In the genomic region with DNA sequence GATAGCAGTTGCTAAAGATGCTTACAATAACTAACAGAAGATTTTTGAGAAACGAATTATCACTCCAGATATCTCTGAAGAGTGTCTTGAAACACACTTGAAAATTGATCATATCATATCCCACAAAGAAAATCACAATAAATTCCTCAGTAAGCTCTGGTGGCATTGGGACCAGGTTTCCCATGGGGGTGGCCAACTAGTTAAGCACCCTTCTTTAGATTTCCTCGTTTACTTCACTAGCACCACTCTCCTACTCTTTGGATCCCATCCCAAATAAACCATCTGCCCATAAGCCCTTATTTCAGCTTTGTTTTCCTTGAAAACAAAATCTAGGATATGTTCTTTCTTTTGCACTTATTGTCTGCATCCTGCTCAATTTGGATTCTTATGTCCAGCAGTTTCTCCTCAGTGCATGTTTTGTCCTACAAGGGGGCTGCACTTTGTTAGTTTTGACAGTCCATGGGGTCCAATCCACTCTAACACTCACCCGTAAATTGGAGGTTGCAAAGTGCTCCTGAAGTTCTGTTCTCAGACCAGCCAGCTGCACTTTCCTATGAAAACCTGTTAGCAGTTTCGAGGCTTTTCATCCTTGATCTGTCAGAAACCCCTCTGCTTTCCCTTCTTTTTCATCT, we compare ENCODE assay signal across 36 cellular contexts. TPM values are rescaled to one million over a fixed set of nuclear protein-coding genes. Genes with fewer than 3 reads are reported as not detected.
"Had no signal": no experiment of that assay in that cellular context is flagged by ENCODE, and none has a peak within 500 bp of the region (broad histone marks: within the 10 kb centered on the region; RNA-seq: fewer than 3 reads in every experiment).

No MANE protein-coding gene starts in this region.

- FAIRE-seq: colon had no signal

- H3K4me1 Mint-ChIP-seq: activated CD4-positive, alpha-beta T cell treated with anti-CD3 and anti-CD28 coated beads for 36 hours; activated CD4-positive, alpha-beta T cell treated with anti-CD3 and anti-CD28 coated beads, Interleukin-2, amount 10 ng/mL, durations not matched to agents 24 days and 14 days; activated CD8-positive, alpha-beta memory T cell treated with anti-CD3 and anti-CD28 coated beads, Interleukin-2, amount 10 ng/mL, durations not matched to agents 7 days and 5 days; activated naive CD4-positive, alpha-beta T cell treated with anti-CD3 and anti-CD28 coated beads, Interleukin-2, amount 50 U/mL, for 24 hours; activated naive CD8-positive, alpha-beta T cell treated with anti-CD3 and anti-CD28 coated beads for 36 hours; activated naive CD8-positive, alpha-beta T cell treated with anti-CD3 and anti-CD28 coated beads, Interleukin-2, amount 50 U/mL, for 24 hours had no signal

- H3K9me3 Mint-ChIP-seq: activated CD4-positive, alpha-beta memory T cell treated with anti-CD3 and anti-CD28 coated beads for 36 hours; activated CD4-positive, alpha-beta T cell treated with anti-CD3 and anti-CD28 coated beads, Interleukin-2, amount 10 ng/mL, durations not matched to agents 24 days and 14 days; activated naive CD4-positive, alpha-beta T cell treated with anti-CD3 and anti-CD28 coated beads for 36 hours; activated naive CD4-positive, alpha-beta T cell treated with anti-CD3 and anti-CD28 coated beads, Interleukin-2, amount 50 U/mL, for 24 hours; activated naive CD8-positive, alpha-beta T cell treated with anti-CD3 and anti-CD28 coated beads for 36 hours; activated naive CD8-positive, alpha-beta T cell treated with anti-CD3 and anti-CD28 coated beads, Interleukin-2, amount 50 U/mL, for 24 hours; activated T-helper 1 cell treated with anti-CD3 and anti-CD28 coated beads, Interleukin-12 subunit alpha, Interleukin-12 subunit beta, Interleukin-2, Interleukin-4 antibody, amounts not matched to agents 30 ng/mL and 10 ng/mL and 1 ng/mL, durations not matched to agents 14 hours and 24 hours and 36 hours; activated T-helper 2 cell treated with anti-CD3 and anti-CD28 coated beads, Interferon-gamma antibody, Interleukin-2, Interleukin-4, amounts not matched to agents 10 μg/mL and 5 μg/mL and 100 μg/mL, durations not matched to agents 14 hours and 24 hours and 36 hours; effector memory CD8-positive, alpha-beta T cell; T-helper 2 cell treated with Interferon-gamma antibody and Interleukin-4, amounts not matched to agents 5 μg/mL and 100 μg/mL, for 36 hours had no signal

- H3K27me3 ChIP-seq: body of pancreas, gastroesophageal sphincter had no signal

- H3K27ac Mint-ChIP-seq: activated CD4-positive, alpha-beta memory T cell treated with anti-CD3 and anti-CD28 coated beads for 36 hours; activated CD4-positive, alpha-beta T cell treated with anti-CD3 and anti-CD28 coated beads for 36 hours; activated CD4-positive, alpha-beta T cell treated with anti-CD3 and anti-CD28 coated beads, Interleukin-2, amount 10 ng/mL, durations not matched to agents 24 days and 14 days; activated CD8-positive, alpha-beta memory T cell treated with anti-CD3 and anti-CD28 coated beads, Interleukin-2, amount 10 ng/mL, durations not matched to agents 7 days and 5 days; activated CD8-positive, alpha-beta T cell treated with anti-CD3 and anti-CD28 coated beads, Interleukin-2, amount 10 ng/mL, durations not matched to agents 7 days and 5 days; activated naive CD4-positive, alpha-beta T cell treated with anti-CD3 and anti-CD28 coated beads for 36 hours; activated naive CD4-positive, alpha-beta T cell treated with anti-CD3 and anti-CD28 coated beads, Interleukin-2, amount 50 U/mL, for 24 hours; activated naive CD8-positive, alpha-beta T cell treated with anti-CD3 and anti-CD28 coated beads for 36 hours; activated naive CD8-positive, alpha-beta T cell treated with anti-CD3 and anti-CD28 coated beads, Interleukin-2, amount 50 U/mL, for 24 hours; activated T-helper 1 cell treated with anti-CD3 and anti-CD28 coated beads, Interleukin-12 subunit alpha, Interleukin-12 subunit beta, Interleukin-2, Interleukin-4 antibody, amounts not matched to agents 30 ng/mL and 10 ng/mL and 1 ng/mL, durations not matched to agents 14 hours and 24 hours and 36 hours; activated T-helper 2 cell treated with anti-CD3 and anti-CD28 coated beads, Interferon-gamma antibody, Interleukin-2, Interleukin-4, amounts not matched to agents 10 μg/mL and 5 μg/mL and 100 μg/mL, durations not matched to agents 14 hours and 24 hours and 36 hours; effector memory CD8-positive, alpha-beta T cell; T-helper 2 cell treated with Interferon-gamma antibody and Interleukin-4, amounts not matched to agents 5 μg/mL and 100 μg/mL, for 36 hours had no signal

- H3K4me2 ChIP-seq: hepatocyte had no signal

- H3K4me1 ChIP-seq: adrenal gland, body of pancreas, esophagus squamous epithelium, gastroesophageal sphincter, heart right ventricle had no signal

- H3K36me3 ChIP-seq: adrenal gland, esophagus squamous epithelium, gastroesophageal sphincter, heart right ventricle, WERI-Rb-1 had no signal

- H2AFZ ChIP-seq: hepatocyte had no signal

- DNase-seq: activated CD4-positive, alpha-beta memory T cell treated with anti-CD3 and anti-CD28 coated beads for 36 hours; activated CD4-positive, alpha-beta T cell treated with anti-CD3 and anti-CD28 coated beads for 36 hours; activated CD4-positive, alpha-beta T cell treated with anti-CD3 and anti-CD28 coated beads, Interleukin-2, amount 10 ng/mL, durations not matched to agents 24 days and 14 days; activated CD4-positive, CD25-positive, alpha-beta regulatory T cell; activated CD4-positive, CD25-positive, alpha-beta regulatory T cell treated with anti-CD3 and anti-CD28 coated beads, Interleukin-2, amount 50 U/mL, for 72 hours; activated CD8-positive, alpha-beta memory T cell treated with anti-CD3 and anti-CD28 coated beads, Interleukin-2, amount 10 ng/mL, durations not matched to agents 7 days and 5 days; activated CD8-positive, alpha-beta memory T cell treated with anti-CD3 and anti-CD28 coated beads, Interleukin-2, amount 50 U/mL, for 4 hours; activated CD8-positive, alpha-beta T cell treated with anti-CD3 and anti-CD28 coated beads, Interleukin-2, amount 10 ng/mL, durations not matched to agents 7 days and 5 days; activated effector memory CD4-positive, alpha-beta T cell treated with anti-CD3 and anti-CD28 coated beads, Interleukin-2, amount 50 U/mL, for 16 hours; activated naive CD4-positive, alpha-beta T cell treated with anti-CD3 and anti-CD28 coated beads for 36 hours; activated naive CD8-positive, alpha-beta T cell treated with anti-CD3 and anti-CD28 coated beads for 36 hours; activated naive CD8-positive, alpha-beta T cell treated with anti-CD3 and anti-CD28 coated beads, Interleukin-2, amount 50 U/mL, for 24 hours; activated T-cell treated with anti-CD3 and anti-CD28 coated beads, Interleukin-2, amount 50 U/mL, for 1 hour; activated T-cell treated with anti-CD3 and anti-CD28 coated beads, Interleukin-2, amount 50 U/mL, for 48 hours; adrenal gland; amygdala; aorta; body of pancreas; caudate nucleus; cortex of kidney; dermis blood vessel endothelial cell; effector CD4-positive, alpha-beta T cell; effector memory CD8-positive, alpha-beta T cell; erythroblast; esophagus squamous epithelium; foreskin melanocyte; heart right ventricle; T1000; WERI-Rb-1 had no signal

- H3K79me2 ChIP-seq: hepatocyte had no signal

- ATAC-seq: activated CD4-positive, alpha-beta T cell treated with anti-CD3 and anti-CD28 coated beads for 36 hours; activated CD8-positive, alpha-beta memory T cell treated with anti-CD3 and anti-CD28 coated beads, Interleukin-2, amount 10 ng/mL, durations not matched to agents 7 days and 5 days; activated CD8-positive, alpha-beta T cell treated with anti-CD3 and anti-CD28 coated beads, Interleukin-2, amount 10 ng/mL, durations not matched to agents 7 days and 5 days; activated naive CD8-positive, alpha-beta T cell treated with anti-CD3 and anti-CD28 coated beads, Interleukin-2, amount 50 U/mL, for 24 hours; body of pancreas; effector memory CD8-positive, alpha-beta T cell; gastroesophageal sphincter; heart right ventricle had no signal

- H3K27ac ChIP-seq: adrenal gland, body of pancreas, esophagus squamous epithelium, gastroesophageal sphincter, heart right ventricle, hepatocyte, WERI-Rb-1 had no signal

- H3K4me3 ChIP-seq: adrenal gland, body of pancreas, esophagus squamous epithelium, gastroesophageal sphincter, heart right ventricle, hepatocyte had no signal

- H3K9me3 ChIP-seq: adrenal gland, body of pancreas, esophagus squamous epithelium, gastroesophageal sphincter, heart right ventricle had no signal

- H3K36me3 Mint-ChIP-seq: activated CD4-positive, alpha-beta memory T cell treated with anti-CD3 and anti-CD28 coated beads for 36 hours; activated CD8-positive, alpha-beta memory T cell treated with anti-CD3 and anti-CD28 coated beads, Interleukin-2, amount 10 ng/mL, durations not matched to agents 7 days and 5 days; activated naive CD4-positive, alpha-beta T cell treated with anti-CD3 and anti-CD28 coated beads, Interleukin-2, amount 50 U/mL, for 24 hours; activated naive CD8-positive, alpha-beta T cell treated with anti-CD3 and anti-CD28 coated beads for 36 hours had no signal

- H3K4me3 Mint-ChIP-seq: activated CD4-positive, alpha-beta memory T cell treated with anti-CD3 and anti-CD28 coated beads for 36 hours; activated CD4-positive, alpha-beta T cell treated with anti-CD3 and anti-CD28 coated beads for 36 hours; activated CD4-positive, alpha-beta T cell treated with anti-CD3 and anti-CD28 coated beads, Interleukin-2, amount 10 ng/mL, durations not matched to agents 24 days and 14 days; activated CD8-positive, alpha-beta memory T cell treated with anti-CD3 and anti-CD28 coated beads, Interleukin-2, amount 10 ng/mL, durations not matched to agents 7 days and 5 days; activated CD8-positive, alpha-beta T cell treated with anti-CD3 and anti-CD28 coated beads, Interleukin-2, amount 10 ng/mL, durations not matched to agents 7 days and 5 days; activated naive CD4-positive, alpha-beta T cell treated with anti-CD3 and anti-CD28 coated beads for 36 hours; activated naive CD4-positive, alpha-beta T cell treated with anti-CD3 and anti-CD28 coated beads, Interleukin-2, amount 50 U/mL, for 24 hours; activated naive CD8-positive, alpha-beta T cell treated with anti-CD3 and anti-CD28 coated beads for 36 hours; activated naive CD8-positive, alpha-beta T cell treated with anti-CD3 and anti-CD28 coated beads, Interleukin-2, amount 50 U/mL, for 24 hours; activated T-helper 1 cell treated with anti-CD3 and anti-CD28 coated beads, Interleukin-12 subunit alpha, Interleukin-12 subunit beta, Interleukin-2, Interleukin-4 antibody, amounts not matched to agents 30 ng/mL and 10 ng/mL and 1 ng/mL, durations not matched to agents 14 hours and 24 hours and 36 hours; effector memory CD8-positive, alpha-beta T cell; T-helper 2 cell treated with Interferon-gamma antibody and Interleukin-4, amounts not matched to agents 5 μg/mL and 100 μg/mL, for 36 hours had no signal

RNA-seq across cellular contexts. Expression of a gene that starts 40.3 kb away (rescaled TPM):
- total RNA-seq: activated CD8-positive, alpha-beta T cell treated with anti-CD3 and anti-CD28 coated beads, Interleukin-2, amount 10 ng/mL, durations not matched to agents 7 days and 5 days; activated naive CD4-positive, alpha-beta T cell treated with anti-CD3 and anti-CD28 coated beads for 36 hours had no signal
